ENCODE assay signal across 8 cellular contexts in genomic region chr1:244461254-244462071, GRCh38. TPM values are rescaled to one million over a fixed set of nuclear protein-coding genes. Genes with fewer than 3 reads are reported as not detected.
DNase-seq lines count a peak whose midpoint lies in the region; ATAC-seq, FAIRE-seq and TF ChIP-seq lines count a peak whose summit lies in the region.

Gene CATSPERE, plus strand, starts transcription at chr1:244461273. Its CDS starts 157 bp downstream, at chr1:244461430.

- H3K27me3 ChIP-seq in smooth muscle cell (ENCODE audit: low read depth): no peaks in the 10 kb centered on the region

- peak; percentile 98 for ATAC-seq in HG02571 (IDR thresholded peaks at IDR 0.05; ENCODE audit: unreplicated experiment)
- peak; percentile 96 for ATAC-seq in central memory CD8-positive, alpha-beta T cell (replicated peaks; ENCODE audit: extremely low read depth, poor library complexity, severe bottlenecking)

- TF ChIP-seq CTCF in smooth muscle cell (IDR thresholded peaks at IDR 0.05; ENCODE audit: borderline replicate concordance, insufficient read depth, poor library complexity, severe bottlenecking): no peak

- peak; percentile 97 for FAIRE-seq in GM12891 (lab: Jason Lieb, UNC)

- H3K9me3 Mint-ChIP-seq in central memory CD8-positive, alpha-beta T cell: no peaks in the 10 kb centered on the region

- TF ChIP-seq POLR2A in GM12891 (IDR thresholded peaks at IDR 0.05; ENCODE audit: low read depth, low read length): 0 out of 2 replicates have a peak, but pooled peaks have one; percentile 42

- H3K4me3 Mint-ChIP-seq in central memory CD8-positive, alpha-beta T cell: peak within 1 kb of the TSS; percentile 80

- H3K79me2 ChIP-seq in smooth muscle cell (ENCODE audit: low read depth): no peaks in the 10 kb centered on the region

- H3K4me1 ChIP-seq in smooth muscle cell (ENCODE audit: low read depth): peaks cover 4% of the 10 kb centered on the region

- H3K9me3 ChIP-seq in smooth muscle cell (replicated peaks; ENCODE audit: low read depth): no peaks in the 10 kb centered on the region

- H3K36me3 ChIP-seq in smooth muscle cell (ENCODE audit: low read depth): no peaks in the 10 kb centered on the region

- H2AFZ ChIP-seq in smooth muscle cell (ENCODE audit: low read depth): peak within 1 kb of the TSS; percentile 88

- H3K9ac ChIP-seq in smooth muscle cell (ENCODE audit: low read depth): peak within 1 kb of the TSS; percentile 68

- H3K4me3 ChIP-seq in smooth muscle cell: peak within 1 kb of the TSS; percentile 41

- no peaks in the 10 kb centered on the region for H3K27me3 Mint-ChIP-seq in central memory CD8-positive, alpha-beta T cell

- H3K36me3 Mint-ChIP-seq in central memory CD8-positive, alpha-beta T cell (ENCODE audit: insufficient read depth): no peaks in the 10 kb centered on the region

- DNase-seq in GM12891 (ENCODE audit: insufficient read length, low spot score) (peak; percentile 83), NCI-H1436 treated with DMSO at 0.1 percent for 48 hours (lab: John Stamatoyannopoulos, UW) (peak; percentile 81), iris pigment epithelial cell (ENCODE audit: low read depth) (peak; percentile 92), smooth muscle cell (lab: John Stamatoyannopoulos, UW; ENCODE audit: unreplicated experiment) (peak; percentile 42), NCI-H1694 treated with DMSO at 0.1 percent for 48 hours (lab: John Stamatoyannopoulos, UW) (no peak)
- peak; percentile 31 to 56 (median 47) for DNase-seq in activated CD4-positive, CD25-positive, alpha-beta regulatory T cell (lab: John Stamatoyannopoulos, UW)
- peak; percentile 42 to 54 for DNase-seq in central memory CD8-positive, alpha-beta T cell (ENCODE audit: low spot score in 2 of 2)

- H4K20me1 ChIP-seq in smooth muscle cell (ENCODE audit: low read depth): no peaks in the 10 kb centered on the region

- peak within 1 kb of the TSS; percentile 89 for H3K27ac Mint-ChIP-seq in central memory CD8-positive, alpha-beta T cell (ENCODE audit: low read depth)

- H3K27ac ChIP-seq in smooth muscle cell (ENCODE audit: low read depth): peak within 1 kb of the TSS; percentile 61

- WGBS in smooth muscle cell (ENCODE audit: low lambda C conversion rate): 22% methylated on average over 58 of the region's 60 CpGs

- H3K4me1 Mint-ChIP-seq in central memory CD8-positive, alpha-beta T cell: peaks cover 14% of the 10 kb centered on the region

- H3F3A ChIP-seq in smooth muscle cell (ENCODE audit: low read depth): peaks cover 7% of the 10 kb centered on the region

- peak within 1 kb of the TSS; percentile 82 for H3K4me2 ChIP-seq in smooth muscle cell

TF ChIP-seq in GM12891, 5 proteins besides CTCF, POLR2A, EP300 and RAD21:
- no peak for TF ChIP-seq PAX5 (IDR thresholded peaks at IDR 0.05; ENCODE audit: insufficient read depth, low read length, severe bottlenecking)
- no peak for TF ChIP-seq POU2F2 (IDR thresholded peaks at IDR 0.05; ENCODE audit: low read depth, low read length)
- TF ChIP-seq SPI1 (IDR thresholded peaks at IDR 0.05; ENCODE audit: low read depth, low read length): no peak
- TF ChIP-seq TAF1 (IDR thresholded peaks at IDR 0.05; ENCODE audit: low read depth, low read length): peak; percentile 26; the same call in 1 of the 2 replicates
- TF ChIP-seq POLR2AphosphoS5 (IDR thresholded peaks at IDR 0.05; ENCODE audit: low read depth, low read length): no peak; the same call in 1 of the 2 replicates

RNA-seq across cellular contexts. Expression of gene CATSPERE, which starts in this region (rescaled TPM):
- 0.18 TPM for polyA plus RNA-seq in GM12891 (2012; ENCODE audit: low read depth, missing spikeins)
- 0.49 and 0.63 TPM in 2 replicates for total RNA-seq in smooth muscle cell
- 0.11 and 0.71 TPM in 2 replicates for polyA plus RNA-seq in smooth muscle cell

Comparison
In these comparisons a context has a peak if more than half of its experiments do, and no peak if none do; other contexts are left out.
1. Peak in DNase-seq, H3K4me3 ChIP-seq, H3K27ac ChIP-seq, H3K9ac ChIP-seq and H3K4me2 ChIP-seq in smooth muscle cell; RNA of the gene not detected or under 1 TPM.